11 cellular contexts compared by ENCODE assay signal in genomic region chr22:39242389-39242808, GRCh38. TPM values are rescaled to one million over a fixed set of nuclear protein-coding genes. Genes with fewer than 3 reads are reported as not detected.
A peak's percentile ranks its signal among the peaks of the same experiment; 100 is the strongest.
DNase-seq lines count a peak whose midpoint lies in the region; ATAC-seq, FAIRE-seq and TF ChIP-seq lines count a peak whose summit lies in the region.
"Had no signal": no experiment of that assay in that cellular context is flagged by ENCODE, and none has a peak within 500 bp of the region (broad histone marks: within the 10 kb centered on the region; RNA-seq: fewer than 3 reads in every experiment).

No MANE protein-coding gene starts in this region.

- H3K9ac ChIP-seq in MM.1S (ENCODE audit: low read length) (peak overlapping the region; percentile 68; the same call in 1 of the 2 replicates), neural progenitor cell (no peak overlapping the region)

- no peak overlapping the region for H3K4me3 Mint-ChIP-seq in neural progenitor cell

- no peaks in the 10 kb centered on the region for H3K79me2 ChIP-seq in ACC112 (ENCODE audit: control insufficient read depth, insufficient read depth, low read length, unreplicated experiment)
- peaks cover 36% of the 10 kb centered on the region for H3K79me2 ChIP-seq in MM.1S (ENCODE audit: low read length)
- no peaks in the 10 kb centered on the region for H3K79me2 ChIP-seq in neural progenitor cell (ENCODE audit: low read depth)

- ATAC-seq in HG02759 (IDR thresholded peaks at IDR 0.05; ENCODE audit: unreplicated experiment), result no peak
- no peak for ATAC-seq in GM18502 (IDR thresholded peaks at IDR 0.05; ENCODE audit: poor library complexity, unreplicated experiment)

- H3K9me3 ChIP-seq in MM.1S (replicated peaks; ENCODE audit: insufficient read depth, low read length) (no peaks in the 10 kb centered on the region), neural progenitor cell (ENCODE audit: low read depth) (no peaks in the 10 kb centered on the region)

- no peaks in the 10 kb centered on the region for H4K20me1 ChIP-seq in MM.1S (ENCODE audit: insufficient read depth, low read length)
- H4K20me1 ChIP-seq in neural progenitor cell (ENCODE audit: low read depth), result peaks cover 4% of the 10 kb centered on the region

- H3K27me3 ChIP-seq in ACC112 (ENCODE audit: insufficient read depth, low read length) (peaks cover 33% of the 10 kb centered on the region; the same call in 1 of the 2 replicates), MM.1S (replicated peaks; ENCODE audit: insufficient read depth, low read length) (peaks cover 6% of the 10 kb centered on the region; the same call in 1 of the 2 replicates), neural progenitor cell (peaks cover 84% of the 10 kb centered on the region)

- H3K27ac Mint-ChIP-seq in neural progenitor cell, result no peak overlapping the region

- no peaks in the 10 kb centered on the region for H3K4me1 ChIP-seq in ACC112 (ENCODE audit: control insufficient read depth, insufficient read depth, low read length, unreplicated experiment)
- peaks cover 35% of the 10 kb centered on the region for H3K4me1 ChIP-seq in MM.1S (ENCODE audit: low read length)
- peaks cover 24% of the 10 kb centered on the region for H3K4me1 ChIP-seq in neural progenitor cell

- TF ChIP-seq CTCF in MM.1S (IDR thresholded peaks at IDR 0.05; ENCODE audit: low read length), result no peak
- TF ChIP-seq CTCF in neural progenitor cell (IDR thresholded peaks at IDR 0.05), result no peak

- H3K4me3 ChIP-seq in ACC112 (ENCODE audit: low read depth, low read length), result peak overlapping the region; percentile 31; the same call in 1 of the 2 replicates
- peak overlapping the region; percentile 84 for H3K4me3 ChIP-seq in MM.1S (ENCODE audit: low read length)
- H3K4me3 ChIP-seq in neural progenitor cell, result peak overlapping the region; percentile 61

- no peak for TF ChIP-seq POLR2A in H54 (IDR thresholded peaks at IDR 0.05; ENCODE audit: low read depth, low read length)

- no peak for FAIRE-seq in H54 (lab: Jason Lieb, UNC)

- H2AFZ ChIP-seq in ACC112 (ENCODE audit: low read length, unreplicated experiment), result no peak overlapping the region
- H2AFZ ChIP-seq in MM.1S (ENCODE audit: low read length), result peak overlapping the region; percentile 70
- no peak overlapping the region for H2AFZ ChIP-seq in neural progenitor cell (replicated peaks)

- H3K4me2 ChIP-seq in MM.1S (ENCODE audit: low read depth, low read length) (peak overlapping the region; percentile 98), neural progenitor cell (peak overlapping the region; percentile 98)

- peaks cover 55% of the 10 kb centered on the region for H3K27me3 Mint-ChIP-seq in neural progenitor cell (ENCODE audit: insufficient read depth, low read depth)

- H3K9me3 Mint-ChIP-seq in neural progenitor cell, result no peaks in the 10 kb centered on the region
- H3K9me3 Mint-ChIP-seq: activated naive CD8-positive, alpha-beta T cell treated with anti-CD3 and anti-CD28 coated beads, Interleukin-2, amount 10 ng/mL, durations not matched to agents 7 days and 5 days had no signal

- H3K27ac ChIP-seq in ACC112 (ENCODE audit: low read depth, low read length) (no peak overlapping the region), MM.1S (ENCODE audit: low read length) (peak overlapping the region; percentile 47; the same call in 1 of the 2 replicates), epithelial cell of prostate (peak overlapping the region; percentile 76), neural progenitor cell (no peak overlapping the region)

- H3F3A ChIP-seq in MM.1S (ENCODE audit: insufficient read depth, low read length) (peaks cover 15% of the 10 kb centered on the region), neural progenitor cell (ENCODE audit: low read depth) (peaks cover 21% of the 10 kb centered on the region)

- H3K36me3 Mint-ChIP-seq in neural progenitor cell, result no peaks in the 10 kb centered on the region

- H3K9me2 ChIP-seq in MM.1S (replicated peaks; ENCODE audit: insufficient read depth, low read length), result no peaks in the 10 kb centered on the region

- H3K4me1 Mint-ChIP-seq in neural progenitor cell, result peaks cover 34% of the 10 kb centered on the region

- DNase-seq in MM.1S (peak; percentile 32), epithelial cell of prostate (ENCODE audit: low read depth, low spot score) (no peak), neural progenitor cell (ENCODE audit: low spot score) (peak; percentile 72), UCSD-AML1 (lab: John Stamatoyannopoulos, UW; ENCODE audit: unreplicated experiment) (no peak), H54 (ENCODE audit: insufficient read length, low spot score) (no peak)
- DNase-seq: kidney glomerular epithelial cell, NCI-H1930 had no signal

- no peaks in the 10 kb centered on the region for H3K36me3 ChIP-seq in ACC112 (ENCODE audit: insufficient read depth, low read length)
- H3K36me3 ChIP-seq in MM.1S (replicated peaks; ENCODE audit: insufficient read depth, low read length), result no peaks in the 10 kb centered on the region
- H3K36me3 ChIP-seq in neural progenitor cell, result no peaks in the 10 kb centered on the region

RNA-seq across cellular contexts. Expression of gene PDGFB, which starts 2.4 kb away (rescaled TPM):
- 0.15 and 0.65 TPM in 2 replicates for total RNA-seq in neural progenitor cell (ENCODE audit: low replicate concordance)

Comparison
In these comparisons a context has a peak if more than half of its experiments do, and no peak if none do; other contexts are left out.
1. H3K27ac ChIP-seq: peak in MM.1S (single experiment) and epithelial cell of prostate (single experiment); none in ACC112 (single experiment) and neural progenitor cell (single experiment).
2. H3K4me3 ChIP-seq: peak in every context shown above with its lines; median percentile 84 in MM.1S; 61 in neural progenitor cell; 31 in ACC112.
3. DNase-seq: peak in MM.1S (single experiment) and neural progenitor cell (single experiment); none in epithelial cell of prostate (single experiment), UCSD-AML1 (single experiment) and H54 (single experiment).